1 cellular context compared by ENCODE assay signal in the genomic region with DNA sequence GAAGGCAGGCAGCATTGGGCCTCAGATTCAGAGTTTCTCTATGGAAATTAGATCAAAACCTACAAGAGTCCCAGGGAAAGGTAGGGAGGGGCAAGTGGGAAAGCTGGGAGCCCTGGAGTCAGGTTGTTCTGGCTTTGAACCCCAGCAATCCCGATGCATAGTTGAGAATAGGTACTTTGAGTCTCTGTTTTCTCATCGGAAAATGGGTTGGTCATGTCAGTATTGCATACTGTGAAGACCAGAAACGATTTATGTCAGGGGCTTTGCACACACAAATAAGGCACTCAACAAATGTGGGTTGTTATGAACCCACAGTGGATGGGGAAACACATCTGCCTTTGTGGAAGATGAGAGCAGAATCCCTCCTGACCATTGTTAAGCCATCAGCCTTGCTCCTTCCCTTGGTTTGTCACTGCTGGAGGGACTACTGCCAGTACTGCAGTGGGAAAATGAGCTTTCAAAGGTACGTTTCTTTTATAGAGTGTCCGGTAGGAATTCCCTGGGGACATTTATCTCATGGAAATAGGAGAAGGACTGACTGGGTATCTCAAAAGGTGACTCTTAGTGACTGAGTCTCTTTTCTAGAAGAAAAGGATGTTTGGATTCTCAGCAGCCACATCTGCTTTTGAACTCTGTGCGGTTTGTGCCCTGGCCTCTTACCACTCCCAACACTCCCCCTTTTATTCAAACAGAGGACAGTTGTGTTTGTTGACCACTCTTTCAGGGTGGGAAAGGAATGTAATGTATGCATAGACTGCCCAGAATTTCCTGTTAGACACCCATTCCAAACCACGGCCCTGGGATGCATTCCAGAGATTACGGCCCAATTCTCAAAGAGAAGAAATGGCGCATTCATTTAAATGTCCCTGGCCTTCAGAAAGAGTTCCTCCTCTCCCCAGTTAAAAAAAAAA.
TF ChIP-seq lines count a peak whose summit lies in the region.

No MANE protein-coding gene starts in this region.

TF ChIP-seq in WTC11, 78 proteins besides CTCF, POLR2A, EP300 and RAD21 (continued from another document):
- TF ChIP-seq, protein P1, sequence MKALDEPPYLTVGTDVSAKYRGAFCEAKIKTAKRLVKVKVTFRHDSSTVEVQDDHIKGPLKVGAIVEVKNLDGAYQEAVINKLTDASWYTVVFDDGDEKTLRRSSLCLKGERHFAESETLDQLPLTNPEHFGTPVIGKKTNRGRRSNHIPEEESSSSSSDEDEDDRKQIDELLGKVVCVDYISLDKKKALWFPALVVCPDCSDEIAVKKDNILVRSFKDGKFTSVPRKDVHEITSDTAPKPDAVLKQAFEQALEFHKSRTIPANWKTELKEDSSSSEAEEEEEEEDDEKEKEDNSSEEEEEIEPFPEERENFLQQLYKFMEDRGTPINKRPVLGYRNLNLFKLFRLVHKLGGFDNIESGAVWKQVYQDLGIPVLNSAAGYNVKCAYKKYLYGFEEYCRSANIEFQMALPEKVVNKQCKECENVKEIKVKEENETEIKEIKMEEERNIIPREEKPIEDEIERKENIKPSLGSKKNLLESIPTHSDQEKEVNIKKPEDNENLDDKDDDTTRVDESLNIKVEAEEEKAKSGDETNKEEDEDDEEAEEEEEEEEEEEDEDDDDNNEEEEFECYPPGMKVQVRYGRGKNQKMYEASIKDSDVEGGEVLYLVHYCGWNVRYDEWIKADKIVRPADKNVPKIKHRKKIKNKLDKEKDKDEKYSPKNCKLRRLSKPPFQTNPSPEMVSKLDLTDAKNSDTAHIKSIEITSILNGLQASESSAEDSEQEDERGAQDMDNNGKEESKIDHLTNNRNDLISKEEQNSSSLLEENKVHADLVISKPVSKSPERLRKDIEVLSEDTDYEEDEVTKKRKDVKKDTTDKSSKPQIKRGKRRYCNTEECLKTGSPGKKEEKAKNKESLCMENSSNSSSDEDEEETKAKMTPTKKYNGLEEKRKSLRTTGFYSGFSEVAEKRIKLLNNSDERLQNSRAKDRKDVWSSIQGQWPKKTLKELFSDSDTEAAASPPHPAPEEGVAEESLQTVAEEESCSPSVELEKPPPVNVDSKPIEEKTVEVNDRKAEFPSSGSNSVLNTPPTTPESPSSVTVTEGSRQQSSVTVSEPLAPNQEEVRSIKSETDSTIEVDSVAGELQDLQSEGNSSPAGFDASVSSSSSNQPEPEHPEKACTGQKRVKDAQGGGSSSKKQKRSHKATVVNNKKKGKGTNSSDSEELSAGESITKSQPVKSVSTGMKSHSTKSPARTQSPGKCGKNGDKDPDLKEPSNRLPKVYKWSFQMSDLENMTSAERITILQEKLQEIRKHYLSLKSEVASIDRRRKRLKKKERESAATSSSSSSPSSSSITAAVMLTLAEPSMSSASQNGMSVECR (CRISPR knock-in tag; IDR thresholded peaks at IDR 0.05; ENCODE audit: borderline replicate concordance), result no peak
- no peak for TF ChIP-seq PREB (CRISPR knock-in tag; IDR thresholded peaks at IDR 0.05; ENCODE audit: borderline replicate concordance)
- TF ChIP-seq TP53 (CRISPR knock-in tag; IDR thresholded peaks at IDR 0.05), result no peak
- TF ChIP-seq, protein P2, sequence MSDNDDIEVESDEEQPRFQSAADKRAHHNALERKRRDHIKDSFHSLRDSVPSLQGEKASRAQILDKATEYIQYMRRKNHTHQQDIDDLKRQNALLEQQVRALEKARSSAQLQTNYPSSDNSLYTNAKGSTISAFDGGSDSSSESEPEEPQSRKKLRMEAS (CRISPR knock-in tag; IDR thresholded peaks at IDR 0.05), result no peak
